In genomic region chr10:80464557-80465466, GRCh38 we compare ENCODE assay signal across 8 cellular contexts. TPM values are rescaled to one million over a fixed set of nuclear protein-coding genes. Genes with fewer than 3 reads are reported as not detected.
DNase-seq lines count a peak whose midpoint lies in the region; ATAC-seq, FAIRE-seq and TF ChIP-seq lines count a peak whose summit lies in the region.

No MANE protein-coding gene starts in this region.

- CTCF ChIA-PET in CD8-positive, alpha-beta T cell (lab: Charles Lee) = interaction anchor here (0.8 to 21.9 kb wide), 7 partner anchors 10 to 46 kb away, joined by 3 to 404 read pairs (median 38); partner anchors contain the start of gene TSPAN14

- FAIRE-seq in keratinocyte (lab: Jason Lieb, UNC) = no peak

- peaks cover 34% of the 10 kb centered on the region for H4K20me1 ChIP-seq in keratinocyte (ENCODE audit: control insufficient read depth, extremely low read depth, insufficient read depth, low read length)

- H3K4me3 Mint-ChIP-seq in CD8-positive, alpha-beta T cell = peak overlapping the region; percentile 77
- peak overlapping the region; percentile 65 for H3K4me3 Mint-ChIP-seq in stimulated activated effector memory CD8-positive, alpha-beta T cell treated with anti-CD3 and anti-CD28 coated beads, Interleukin-12 subunit alpha, Interleukin-12 subunit beta, amount 100 ng/mL, for 72 hours

- H3K9ac ChIP-seq in keratinocyte (ENCODE audit: control insufficient read depth, extremely low read depth, insufficient read depth, low read length) = peak overlapping the region; percentile 48

- H2AFZ ChIP-seq in keratinocyte (ENCODE audit: control insufficient read depth, low read length) = no peak overlapping the region

- H3K27ac ChIP-seq in CD8-positive, alpha-beta T cell (ENCODE audit: low read depth, low read length) = peak overlapping the region; percentile 49
- H3K27ac ChIP-seq in keratinocyte (ENCODE audit: control insufficient read depth, insufficient read depth, low read length) = peak overlapping the region; percentile 84
- no peak overlapping the region for H3K27ac ChIP-seq in WERI-Rb-1

- H3K27me3 Mint-ChIP-seq in CD8-positive, alpha-beta T cell (ENCODE audit: low read depth) = no peaks in the 10 kb centered on the region

- no peaks in the 10 kb centered on the region for H3K36me3 ChIP-seq in CD8-positive, alpha-beta T cell (ENCODE audit: insufficient read depth, low read length)
- H3K36me3 ChIP-seq in keratinocyte (ENCODE audit: control insufficient read depth in 2 of 2, extremely low read depth in 1 of 2, insufficient read depth in 2 of 2, low read length in 2 of 2) = peaks cover 15 to 24% of the 10 kb centered on the region in 2 experiments
- H3K36me3 ChIP-seq in WERI-Rb-1 = peaks cover 6% of the 10 kb centered on the region

- peaks cover 22% of the 10 kb centered on the region for H3K36me3 Mint-ChIP-seq in CD8-positive, alpha-beta T cell
- peaks cover 25% of the 10 kb centered on the region for H3K36me3 Mint-ChIP-seq in stimulated activated effector memory CD8-positive, alpha-beta T cell treated with anti-CD3 and anti-CD28 coated beads, Interleukin-12 subunit alpha, Interleukin-12 subunit beta, amount 100 ng/mL, for 72 hours

- no peak for TF ChIP-seq CTCF in CD8-positive, alpha-beta T cell (IDR thresholded peaks at IDR 0.05)
- TF ChIP-seq CTCF in keratinocyte (optimal IDR thresholded peaks at IDR 0.05 in 1 of 3, IDR thresholded peaks at IDR 0.05 in 1 of 3, conservative IDR thresholded peaks at IDR 0.05 in 1 of 3; ENCODE audit: extremely low read depth in 1 of 3, insufficient read depth in 2 of 3, low read length in 3 of 3) (no peak), WERI-Rb-1 (IDR thresholded peaks at IDR 0.05; ENCODE audit: low read depth, low read length) (no peak)

- peaks cover 96% of the 10 kb centered on the region for H3K4me1 Mint-ChIP-seq in CD8-positive, alpha-beta T cell (ENCODE audit: low read depth)
- H3K4me1 Mint-ChIP-seq in stimulated activated effector memory CD8-positive, alpha-beta T cell treated with anti-CD3 and anti-CD28 coated beads, Interleukin-12 subunit alpha, Interleukin-12 subunit beta, amount 100 ng/mL, for 72 hours = peaks cover 99% of the 10 kb centered on the region

- no peaks in the 10 kb centered on the region for H3K9me3 ChIP-seq in CD8-positive, alpha-beta T cell (ENCODE audit: low read length)
- H3K9me3 ChIP-seq in keratinocyte (ENCODE audit: control insufficient read depth, low read depth, low read length) (no peaks in the 10 kb centered on the region), WERI-Rb-1 (ENCODE audit: severe bottlenecking) (no peaks in the 10 kb centered on the region)

- no peaks in the 10 kb centered on the region for H3K9me3 Mint-ChIP-seq in CD8-positive, alpha-beta T cell
- H3K9me3 Mint-ChIP-seq in stimulated activated effector memory CD8-positive, alpha-beta T cell treated with anti-CD3 and anti-CD28 coated beads, Interleukin-12 subunit alpha, Interleukin-12 subunit beta, amount 100 ng/mL, for 72 hours = no peaks in the 10 kb centered on the region

- peak; percentile 2 for ATAC-seq in CD8-positive, alpha-beta T cell
- peak; percentile 15 for ATAC-seq in stimulated activated effector memory CD8-positive, alpha-beta T cell treated with anti-CD3 and anti-CD28 coated beads, Interleukin-12 subunit alpha, Interleukin-12 subunit beta, amount 100 ng/mL, for 72 hours
- ATAC-seq in HG02678 (IDR thresholded peaks at IDR 0.05; ENCODE audit: unreplicated experiment) (no peak), HG03442 (IDR thresholded peaks at IDR 0.05; ENCODE audit: unreplicated experiment) (no peak)

- dilution Hi-C loops in keratinocyte (cut with MboI; ENCODE audit: extremely low pct_ligation_motif_present, low sequenced_read_pairs) = no loop called here

- peak overlapping the region; percentile 98 for H3K27ac Mint-ChIP-seq in CD8-positive, alpha-beta T cell
- H3K27ac Mint-ChIP-seq in stimulated activated effector memory CD8-positive, alpha-beta T cell treated with anti-CD3 and anti-CD28 coated beads, Interleukin-12 subunit alpha, Interleukin-12 subunit beta, amount 100 ng/mL, for 72 hours = peak overlapping the region; percentile 80

- no peaks in the 10 kb centered on the region for H3K27me3 ChIP-seq in CD8-positive, alpha-beta T cell (ENCODE audit: insufficient read depth, low read length)
- no peaks in the 10 kb centered on the region for H3K27me3 ChIP-seq in keratinocyte (ENCODE audit: control insufficient read depth, extremely low read depth, insufficient read depth, low read length)
- no peaks in the 10 kb centered on the region for H3K27me3 ChIP-seq in WERI-Rb-1 (ENCODE audit: insufficient read depth, low read depth, severe bottlenecking)

- intact Hi-C loops in CD8-positive, alpha-beta T cell (cut with DNase I, micrococcal nuclease) = loop anchor here in 1 of 2 experiments (1.0 to 5.0 kb wide), 2 partner anchors 10 to 278 kb away; no protein-coding TSS in a partner anchor

- POLR2A ChIA-PET in CD8-positive, alpha-beta T cell (lab: Charles Lee) = interaction anchor here (0.6 to 12.0 kb wide), 9 partner anchors 9 to 46 kb away, joined by 3 to 122 read pairs (median 9); no protein-coding TSS in a partner anchor

- peaks cover 94% of the 10 kb centered on the region for H3K4me1 ChIP-seq in CD8-positive, alpha-beta T cell (ENCODE audit: insufficient read depth, low read length)
- H3K4me1 ChIP-seq in keratinocyte (ENCODE audit: control insufficient read depth, extremely low read depth, insufficient read depth, low read length) = peaks cover 98% of the 10 kb centered on the region

- H3K9me1 ChIP-seq in keratinocyte (ENCODE audit: control insufficient read depth, extremely low read depth, insufficient read depth, low read length) = peaks cover 10% of the 10 kb centered on the region

- DNase-seq in CD8-positive, alpha-beta T cell = peak in 1 of 7 experiments; percentile 32
- DNase-seq in NAMALWA (ENCODE audit: low spot score) = peak; percentile 39
- peak; percentile 70 for DNase-seq in astrocyte of the hippocampus (ENCODE audit: low read depth, low spot score)
- DNase-seq in keratinocyte (ENCODE audit: low read depth, low spot score) = no peak
- DNase-seq in stimulated activated effector memory CD8-positive, alpha-beta T cell treated with anti-CD3 and anti-CD28 coated beads, Interleukin-12 subunit alpha, Interleukin-12 subunit beta, amount 100 ng/mL, for 72 hours (ENCODE audit: low spot score in 2 of 2) = no peak
- DNase-seq in WERI-Rb-1 = no peak

- H3K79me2 ChIP-seq in keratinocyte (ENCODE audit: control insufficient read depth, insufficient read depth, low read length) = peaks cover 97% of the 10 kb centered on the region

- H3K4me3 ChIP-seq in CD8-positive, alpha-beta T cell (ENCODE audit: low read depth, low read length) = peak overlapping the region; percentile 30
- H3K4me3 ChIP-seq in keratinocyte (ENCODE audit: control insufficient read depth in 2 of 3, extremely low read depth in 1 of 3, insufficient read depth in 2 of 3, low read depth in 1 of 3, low read length in 3 of 3) (peak overlapping the region in 2 of 3 experiments; percentile 1 to 9), WERI-Rb-1 (ENCODE audit: low read depth, low read length) (no peak overlapping the region)

- H3K4me2 ChIP-seq in keratinocyte (ENCODE audit: control insufficient read depth, extremely low read depth, insufficient read depth, low read depth, low read length) = peak overlapping the region; percentile 35

RNA-seq across cellular contexts. Expression of gene TSPAN14, which starts 10.7 kb away (rescaled TPM):
- 10 to 100 TPM; 63.9 to 66.1 TPM for total RNA-seq in CD8-positive, alpha-beta T cell
- 71.1 to 191 TPM (median 87.0 TPM) in 3 replicates for polyA plus RNA-seq in keratinocyte
- polyA plus RNA-seq in keratinocyte (2011; ENCODE audit: low read depth) = 24.8 TPM
- 64.9 and 73.6 TPM in 2 replicates for polyA plus RNA-seq in keratinocyte (2011; cell fraction: cytosol; rRNA removed)
- 286 and 296 TPM in 2 replicates for polyA plus RNA-seq in keratinocyte (2011; cell fraction: nucleus; rRNA removed)
- polyA plus RNA-seq in keratinocyte (2012; ENCODE audit: low replicate concordance) = 89.0 and 143 TPM in 2 replicates
- polyA minus RNA-seq in keratinocyte = 94.5 to 356 TPM (median 124 TPM) in 3 replicates
- 73.1 TPM for polyA minus RNA-seq in keratinocyte (2011; cell fraction: cytosol; rRNA and poly(A)+ RNA removed)
- 118 and 190 TPM in 2 replicates for polyA minus RNA-seq in keratinocyte (2011; cell fraction: nucleus; rRNA and poly(A)+ RNA removed)

RNA-seq across cellular contexts. Expression of gene PRXL2A, which starts 56.5 kb away (rescaled TPM):
- total RNA-seq in CD8-positive, alpha-beta T cell = 1 to 10 TPM; 4.6 to 5.1 TPM
- polyA plus RNA-seq in keratinocyte = 50.2 to 71.6 TPM (median 53.3 TPM) in 3 replicates
- 28.2 TPM for polyA plus RNA-seq in keratinocyte (2011; ENCODE audit: low read depth)
- polyA plus RNA-seq in keratinocyte (2011; cell fraction: cytosol; rRNA removed) = 40.1 and 45.4 TPM in 2 replicates
- polyA plus RNA-seq in keratinocyte (2011; cell fraction: nucleus; rRNA removed) = 39.3 and 51.0 TPM in 2 replicates
- polyA plus RNA-seq in keratinocyte (2012; ENCODE audit: low replicate concordance) = 36.5 and 39.4 TPM in 2 replicates
- 7.6 to 27.0 TPM (median 20.6 TPM) in 3 replicates for polyA minus RNA-seq in keratinocyte
- polyA minus RNA-seq in keratinocyte (2011; cell fraction: cytosol; rRNA and poly(A)+ RNA removed) = 16.5 TPM
- polyA minus RNA-seq in keratinocyte (2011; cell fraction: nucleus; rRNA and poly(A)+ RNA removed) = 11.3 and 24.3 TPM in 2 replicates

Comparison
In these comparisons a context has a peak if more than half of its experiments do, and no peak if none do; other contexts are left out.
1. ATAC-seq: peak in CD8-positive, alpha-beta T cell (single experiment) and stimulated activated effector memory CD8-positive, alpha-beta T cell treated with anti-CD3 and anti-CD28 coated beads, Interleukin-12 subunit alpha, Interleukin-12 subunit beta, amount 100 ng/mL, for 72 hours (single experiment); none in HG02678 (single experiment) and HG03442 (single experiment).
2. DNase-seq: peak in NAMALWA (single experiment) and astrocyte of the hippocampus (single experiment); none in keratinocyte (single experiment), stimulated activated effector memory CD8-positive, alpha-beta T cell treated with anti-CD3 and anti-CD28 coated beads, Interleukin-12 subunit alpha, Interleukin-12 subunit beta, amount 100 ng/mL, for 72 hours (0 of 2) and WERI-Rb-1 (single experiment).